In the genomic region with DNA sequence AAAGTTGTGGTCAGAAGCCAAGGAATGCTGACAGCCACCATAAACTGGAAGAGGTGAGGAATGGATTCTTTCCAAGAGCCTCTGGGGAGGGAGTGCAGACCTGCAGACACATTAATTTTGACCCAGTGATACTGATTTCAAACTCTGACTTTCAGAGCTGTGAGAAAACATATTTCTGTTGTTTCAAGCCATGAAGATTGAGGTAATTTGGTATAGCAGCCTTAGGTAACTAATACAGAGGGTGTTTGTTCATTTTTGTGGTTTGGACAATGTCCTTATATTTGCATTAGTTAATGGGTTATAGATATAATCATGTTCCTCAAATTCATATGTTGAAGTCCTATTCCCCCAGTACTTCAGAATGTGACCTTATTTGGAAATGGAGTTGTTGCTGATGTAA, we compare ENCODE assay signal across 23 cellular contexts.
DNase-seq lines count a peak whose midpoint lies in the region; ATAC-seq, FAIRE-seq and TF ChIP-seq lines count a peak whose summit lies in the region.
"Had no signal": no experiment of that assay in that cellular context is flagged by ENCODE, and none has a peak within 500 bp of the region (broad histone marks: within the 10 kb centered on the region; RNA-seq: fewer than 3 reads in every experiment).

No MANE protein-coding gene starts in this region.

- ATAC-seq in PC-3 (no peak; the same call in 1 of the 2 replicates), HG03135 (IDR thresholded peaks at IDR 0.05; ENCODE audit: unreplicated experiment) (no peak)
- ATAC-seq: CD8-positive, alpha-beta T cell; GM12878 had no signal

- H3K4me1 ChIP-seq in PC-3 (ENCODE audit: insufficient read depth, low read length) (peaks cover 6% of the 10 kb centered on the region; the same call in 1 of the 2 replicates), astrocyte (ENCODE audit: insufficient read depth, low read length) (no peaks in the 10 kb centered on the region), smooth muscle cell (ENCODE audit: low read depth) (no peaks in the 10 kb centered on the region)
- H3K4me1 ChIP-seq: BLaER1, Caco-2, HAP-1 had no signal

- H3K4me1 Mint-ChIP-seq in astrocyte (ENCODE audit: low read depth, unreplicated experiment) = no peaks in the 10 kb centered on the region
- H3K4me1 Mint-ChIP-seq: B cell; CD4-positive, CD25-positive, alpha-beta regulatory T cell had no signal

- H3K4me3 ChIP-seq in PC-3 (ENCODE audit: low read length) (no peak overlapping the region), astrocyte (ENCODE audit: insufficient read depth, low read depth, low read length) (no peak overlapping the region), smooth muscle cell (no peak overlapping the region)
- H3K4me3 ChIP-seq: BLaER1, GM12878, HAP-1 had no signal

- H3K79me2 ChIP-seq in PC-3 (ENCODE audit: low read length) (no peaks in the 10 kb centered on the region), astrocyte (ENCODE audit: insufficient read depth, low read length) (no peaks in the 10 kb centered on the region), smooth muscle cell (ENCODE audit: low read depth) (no peaks in the 10 kb centered on the region)

- H2AFZ ChIP-seq in PC-3 (ENCODE audit: low read length) = no peak overlapping the region
- no peak overlapping the region for H2AFZ ChIP-seq in astrocyte (ENCODE audit: low read depth, low read length)
- no peak overlapping the region for H2AFZ ChIP-seq in smooth muscle cell (ENCODE audit: low read depth)

- CTCF ChIA-PET in PC-3 (lab: Charles Lee) = no interaction called here

- POLR2A ChIA-PET in PC-3 (lab: Charles Lee; ENCODE audit: unreplicated experiment) = no interaction called here

- H3K4me3 Mint-ChIP-seq in astrocyte (ENCODE audit: unreplicated experiment) = no peak overlapping the region
- H3K4me3 Mint-ChIP-seq: B cell; CD4-positive, CD25-positive, alpha-beta regulatory T cell; CD8-positive, alpha-beta T cell; HFFc6 had no signal

- FAIRE-seq in GM19239 (lab: Jason Lieb, UNC) = peak; percentile 47
- no peak for FAIRE-seq in astrocyte (lab: Jason Lieb, UNC)
- FAIRE-seq: GM12878, GM18507, H54 had no signal

- H3K4me2 ChIP-seq in PC-3 (ENCODE audit: low read length) = no peak overlapping the region
- H3K4me2 ChIP-seq in astrocyte (ENCODE audit: low read length) = no peak overlapping the region
- H3K4me2 ChIP-seq in smooth muscle cell = no peak overlapping the region
- H3K4me2 ChIP-seq: BLaER1 had no signal

- intact Hi-C loops in PC-3 (cut with micrococcal nuclease) = no loop called here

- H3K36me3 Mint-ChIP-seq in astrocyte (ENCODE audit: low read depth, unreplicated experiment) = no peaks in the 10 kb centered on the region
- H3K36me3 Mint-ChIP-seq: CD4-positive, CD25-positive, alpha-beta regulatory T cell; CD8-positive, alpha-beta T cell had no signal

- TF ChIP-seq CTCF in PC-3 (conservative IDR thresholded peaks at IDR 0.05; ENCODE audit: low read depth, low read length) = no peak
- no peak for TF ChIP-seq CTCF in astrocyte (IDR thresholded peaks at IDR 0.05; ENCODE audit: insufficient read depth, low read depth, low read length)
- TF ChIP-seq CTCF in smooth muscle cell (IDR thresholded peaks at IDR 0.05; ENCODE audit: borderline replicate concordance, insufficient read depth, poor library complexity, severe bottlenecking) = no peak

- no TSS peak for BruUV-seq in PC-3 (replicated peaks; lab: Mats Ljungman, UMichigan)

- peaks cover 15% of the 10 kb centered on the region for H3K9me3 Mint-ChIP-seq in astrocyte (ENCODE audit: unreplicated experiment)

- no peaks in the 10 kb centered on the region for H4K20me1 ChIP-seq in PC-3 (ENCODE audit: low read length)
- H4K20me1 ChIP-seq in astrocyte (ENCODE audit: insufficient read depth, low read length) = no peaks in the 10 kb centered on the region
- H4K20me1 ChIP-seq in smooth muscle cell (ENCODE audit: low read depth) = no peaks in the 10 kb centered on the region
- H4K20me1 ChIP-seq: BLaER1 had no signal

- no peak overlapping the region for H3K27ac Mint-ChIP-seq in astrocyte (ENCODE audit: unreplicated experiment)
- H3K27ac Mint-ChIP-seq: B cell; CD4-positive, CD25-positive, alpha-beta regulatory T cell; CD8-positive, alpha-beta T cell; HFFc6 had no signal

- H3K27ac ChIP-seq in PC-3 (ENCODE audit: low read length) (no peak overlapping the region), astrocyte (ENCODE audit: low read depth, low read length) (no peak overlapping the region), smooth muscle cell (ENCODE audit: low read depth) (no peak overlapping the region)
- H3K27ac ChIP-seq: BLaER1, C4-2B had no signal

- no peaks in the 10 kb centered on the region for H3K9me2 ChIP-seq in PC-3 (replicated peaks; ENCODE audit: low read length)

- H3F3A ChIP-seq in PC-3 (ENCODE audit: low read length, unreplicated experiment) (no peaks in the 10 kb centered on the region), smooth muscle cell (ENCODE audit: low read depth) (no peaks in the 10 kb centered on the region)

- H3K27me3 ChIP-seq in PC-3 (ENCODE audit: low read length) (no peaks in the 10 kb centered on the region), astrocyte (ENCODE audit: insufficient read depth, low read length) (no peaks in the 10 kb centered on the region), smooth muscle cell (ENCODE audit: low read depth) (no peaks in the 10 kb centered on the region)
- H3K27me3 ChIP-seq: BLaER1 had no signal

- peaks cover 6% of the 10 kb centered on the region for H3K27me3 Mint-ChIP-seq in astrocyte (ENCODE audit: low read depth, unreplicated experiment)
- H3K27me3 Mint-ChIP-seq: CD4-positive, CD25-positive, alpha-beta regulatory T cell had no signal

- H3K9ac ChIP-seq in PC-3 (ENCODE audit: low read length) = no peak overlapping the region
- H3K9ac ChIP-seq in astrocyte (ENCODE audit: low read length) = no peak overlapping the region
- no peak overlapping the region for H3K9ac ChIP-seq in smooth muscle cell (ENCODE audit: low read depth)
- H3K9ac ChIP-seq: BLaER1 had no signal

- H3K9me3 ChIP-seq in PC-3 (ENCODE audit: low read length) = peaks cover 21% of the 10 kb centered on the region
- H3K9me3 ChIP-seq in astrocyte (ENCODE audit: insufficient read depth, low read depth, low read length) = peaks cover 3% of the 10 kb centered on the region
- H3K9me3 ChIP-seq in smooth muscle cell (replicated peaks; ENCODE audit: low read depth) = peaks cover 8% of the 10 kb centered on the region

- H3K36me3 ChIP-seq in PC-3 (ENCODE audit: low read depth, low read length) = no peaks in the 10 kb centered on the region; the same call in 1 of the 2 replicates
- H3K36me3 ChIP-seq in astrocyte (ENCODE audit: insufficient read depth, low read length) = no peaks in the 10 kb centered on the region
- no peaks in the 10 kb centered on the region for H3K36me3 ChIP-seq in smooth muscle cell (ENCODE audit: low read depth)
- H3K36me3 ChIP-seq: BLaER1, HAP-1 had no signal

- DNase-seq in EH (ENCODE audit: low read depth) (peak; percentile 10), GM19239 (ENCODE audit: insufficient read length, low spot score) (no peak), PC-3 (peak; percentile 42), astrocyte (ENCODE audit: low read depth) (peak; percentile 35), smooth muscle cell (lab: John Stamatoyannopoulos, UW; ENCODE audit: unreplicated experiment) (no peak), MV-4-11 (lab: John Stamatoyannopoulos, UW) (no peak)
- DNase-seq: Caco-2; CD4-positive, CD25-positive, alpha-beta regulatory T cell; CD8-positive, alpha-beta T cell; DMS153; DND-41; EL; GDM1; GOT3; HFFc6 had no signal

Comparison
In these comparisons a context has a peak if more than half of its experiments do, and no peak if none do; other contexts are left out.
1. DNase-seq: peak in EH (single experiment), PC-3 (single experiment) and astrocyte (single experiment); none in GM19239 (single experiment), smooth muscle cell (single experiment) and MV-4-11 (single experiment).